ENCODE assay signal across 8 cellular contexts in the genomic region with DNA sequence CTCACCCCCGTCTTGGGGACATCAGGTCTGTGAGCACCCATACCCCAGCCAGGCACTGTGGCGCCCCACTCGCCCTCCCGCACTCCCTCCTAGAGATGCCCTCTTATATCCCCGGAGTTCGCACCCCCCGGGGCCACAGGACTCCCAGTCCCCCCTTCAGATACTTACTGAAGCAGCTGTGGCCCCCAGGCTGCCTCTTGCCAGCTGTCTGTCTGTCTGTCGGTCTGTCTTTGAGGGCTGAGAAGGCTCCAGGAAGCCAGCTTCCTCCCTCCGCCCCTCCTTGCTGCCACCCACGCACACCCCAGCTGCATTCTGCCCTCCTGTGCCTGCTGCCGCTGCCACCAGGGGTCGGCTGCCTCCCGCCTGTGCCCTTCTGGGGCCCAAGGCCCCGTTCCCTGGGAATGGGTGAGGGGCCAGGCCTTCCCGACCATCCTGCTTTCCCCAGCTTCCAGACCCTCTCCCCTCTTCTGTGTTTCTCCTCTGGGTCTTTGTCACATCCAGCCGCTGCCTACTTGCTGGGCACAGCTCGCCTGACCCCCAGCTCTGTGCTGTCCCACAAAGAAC. TPM values are rescaled to one million over a fixed set of nuclear protein-coding genes. Genes with fewer than 3 reads are reported as not detected.
DNase-seq lines count a peak whose midpoint lies in the region; ATAC-seq and TF ChIP-seq lines count a peak whose summit lies in the region.

A gene (minus strand): TSS at position 226 of the 564 bp plus-strand sequence. CDS start 1,200 bp downstream, outside the sequence.

- WGBS in H9 (ENCODE audit: extremely low coverage, insufficient read length, low lambda C conversion rate) = no CpG with 5 or more reads among the region's 17 CpGs
- 58 to 59% methylated on average over 17 of the region's 17 CpGs for WGBS in tibial nerve, 2 donors

- H2BK5ac ChIP-seq in H9 (ENCODE audit: insufficient read length, low read length) = no peak within 1 kb of the TSS

- peak within 1 kb of the TSS; percentile 29; the same call in 1 of the 2 replicates for H3K14ac ChIP-seq in H9 (ENCODE audit: insufficient read depth, low read length)

- TF ChIP-seq CTCF in H9 (conservative IDR thresholded peaks at IDR 0.05) = 0 out of 3 replicates have a peak, but pooled peaks have one; percentile 10
- TF ChIP-seq CTCF in tibial nerve (IDR thresholded peaks at IDR 0.05) = peak in 3 of 5 experiments; percentile 5 to 35 (median 18)

- H2BK12ac ChIP-seq in H9 (ENCODE audit: insufficient read length, low read depth, low read length) = no peak within 1 kb of the TSS

- peaks cover 28 to 47% of the 10 kb centered on the region in 2 experiments for H3K4me1 Mint-ChIP-seq in H9
- H3K4me1 Mint-ChIP-seq in naive thymus-derived CD4-positive, alpha-beta T cell = peaks cover 47 to 98% (median 82%) of the 10 kb centered on the region in 7 donors

- CTCF ChIA-PET in naive thymus-derived CD4-positive, alpha-beta T cell (lab: Charles Lee) = interaction anchor here (0.5 to 1.7 kb wide), 14 partner anchors 9 to 191 kb away, joined by 3 to 11 read pairs (median 4); no protein-coding TSS in a partner anchor

- H3K4me2 ChIP-seq in H9 (ENCODE audit: insufficient read depth, insufficient read length, low read length) = no peak within 1 kb of the TSS

- no peak for TF ChIP-seq EP300 in tibial nerve (IDR thresholded peaks at IDR 0.05)

- no peak within 1 kb of the TSS for H3K4ac ChIP-seq in H9 (ENCODE audit: low read depth, low read length)

- H3K18ac ChIP-seq in H9 (ENCODE audit: insufficient read length, low read depth, low read length) = peak within 1 kb of the TSS; percentile 21

- no peak within 1 kb of the TSS for H2AK5ac ChIP-seq in H9 (ENCODE audit: insufficient read length, low read length)

- peaks cover 0 to 26% (median 3%) of the 10 kb centered on the region in 3 experiments for H3K36me3 ChIP-seq in naive thymus-derived CD4-positive, alpha-beta T cell (ENCODE audit: control insufficient read depth in 2 of 3, insufficient read depth in 3 of 3, low read length in 3 of 3)
- H3K36me3 ChIP-seq in tibial nerve = no peaks in the 10 kb centered on the region

- peak; percentile 80 for ATAC-seq in naive thymus-derived CD4-positive, alpha-beta T cell
- no peak for ATAC-seq in HG02970 (IDR thresholded peaks at IDR 0.05; ENCODE audit: low FRiP score, unreplicated experiment)

- H3K23me2 ChIP-seq in H9 (ENCODE audit: insufficient read length, low read depth, low read length, poor library complexity, severe bottlenecking) = no peaks in the 10 kb centered on the region

- H3K56ac ChIP-seq in H9 (ENCODE audit: insufficient read length, low read depth, low read length) = no peak within 1 kb of the TSS

- H3K36me3 Mint-ChIP-seq in H9 (ENCODE audit: insufficient read depth in 1 of 3, low read depth in 3 of 3) = no peaks in the 10 kb centered on the region; a peak in 1 of 7 replicates
- H3K36me3 Mint-ChIP-seq in naive thymus-derived CD4-positive, alpha-beta T cell = peaks cover 0 to 30% (median 6%) of the 10 kb centered on the region in 5 donors

- H3K27me3 ChIP-seq in H9 (ENCODE audit: insufficient read depth, low read length) (no peaks in the 10 kb centered on the region; the same call in 1 of the 2 replicates), tibial nerve (no peaks in the 10 kb centered on the region)
- no peaks in the 10 kb centered on the region for H3K27me3 ChIP-seq in naive thymus-derived CD4-positive, alpha-beta T cell (ENCODE audit: control insufficient read depth in 2 of 2, insufficient read depth in 2 of 2, low read length in 2 of 2)

- intact Hi-C loops in naive thymus-derived CD4-positive, alpha-beta T cell (cut with micrococcal nuclease) = loop anchor here (1.0 to 10.0 kb wide), 10 partner anchors 16 to 1164 kb away; a partner anchor contains a TSS

- POLR2A ChIA-PET in naive thymus-derived CD4-positive, alpha-beta T cell (lab: Charles Lee) = interaction anchor here (0.9 to 4.3 kb wide), 4 partner anchors 8 to 1046 kb away, joined by 3 to 54 read pairs (median 4); a partner anchor contains a TSS

- no peak within 1 kb of the TSS for H2AFZ ChIP-seq in H9 (ENCODE audit: low read length)

- peak within 1 kb of the TSS in 2 of 3 experiments; percentile 40 to 59; a peak in 4 of 7 replicates for H3K27ac Mint-ChIP-seq in H9
- peak within 1 kb of the TSS; percentile 97 to 99 (median 98) for H3K27ac Mint-ChIP-seq in naive thymus-derived CD4-positive, alpha-beta T cell

- no peak within 1 kb of the TSS for H4K8ac ChIP-seq in H9 (replicated peaks; ENCODE audit: insufficient read length, low read depth, low read length)

- H4K91ac ChIP-seq in H9 (ENCODE audit: insufficient read length, low read depth, low read length) = no peak within 1 kb of the TSS

- no peaks in the 10 kb centered on the region for H3K79me1 ChIP-seq in H9 (ENCODE audit: insufficient read depth, low read depth, low read length, poor library complexity, severe bottlenecking)

- H3K9ac ChIP-seq in H9 (ENCODE audit: extremely low read depth, insufficient read length, low read length) = no peak within 1 kb of the TSS

- H3K9me3 ChIP-seq in H9 (ENCODE audit: control insufficient read depth, low read depth, low read length) (no peaks in the 10 kb centered on the region), tibial nerve (no peaks in the 10 kb centered on the region)
- no peaks in the 10 kb centered on the region for H3K9me3 ChIP-seq in naive thymus-derived CD4-positive, alpha-beta T cell (ENCODE audit: control insufficient read depth in 2 of 3, low read length in 3 of 3)

- no peak within 1 kb of the TSS for H4K5ac ChIP-seq in H9 (ENCODE audit: insufficient read length, low read depth, low read length)

- H3K4me3 ChIP-seq in naive thymus-derived CD4-positive, alpha-beta T cell (ENCODE audit: low read length) = peak within 1 kb of the TSS; percentile 98
- H3K4me3 ChIP-seq in tibial nerve = peak within 1 kb of the TSS in 3 of 4 donors; percentile 6 to 32 (median 32)

- no peaks in the 10 kb centered on the region for H3K9me3 Mint-ChIP-seq in H9
- H3K9me3 Mint-ChIP-seq in naive thymus-derived CD4-positive, alpha-beta T cell = no peaks in the 10 kb centered on the region

- H3K23ac ChIP-seq in H9 (ENCODE audit: insufficient read length, low read depth, low read length) = no peak within 1 kb of the TSS

- H3K4me1 ChIP-seq in H9 (ENCODE audit: insufficient read depth, low read length) = peaks cover 8% of the 10 kb centered on the region; the same call in 1 of the 2 replicates
- peaks cover 77 to 84% of the 10 kb centered on the region in 2 donors for H3K4me1 ChIP-seq in naive thymus-derived CD4-positive, alpha-beta T cell (ENCODE audit: control insufficient read depth in 2 of 2, insufficient read depth in 2 of 2, low read length in 2 of 2)
- peaks cover 0 to 50% (median 20%) of the 10 kb centered on the region in 4 donors for H3K4me1 ChIP-seq in tibial nerve

- no peak within 1 kb of the TSS; a peak in 2 of 5 replicates for H3K4me3 Mint-ChIP-seq in H9
- H3K4me3 Mint-ChIP-seq in naive thymus-derived CD4-positive, alpha-beta T cell = peak within 1 kb of the TSS; percentile 91 to 99 (median 98)

- H4K20me1 ChIP-seq in H9 (ENCODE audit: control insufficient read depth, insufficient read depth, insufficient read length) = no peaks in the 10 kb centered on the region

- H3K27ac ChIP-seq in H9 (ENCODE audit: insufficient read length, low read depth, low read length) (no peak within 1 kb of the TSS), tibial nerve (peak within 1 kb of the TSS in 2 of 4 donors; percentile 39 to 80)
- H3K27ac ChIP-seq in naive thymus-derived CD4-positive, alpha-beta T cell (ENCODE audit: low read depth, low read length) = peak within 1 kb of the TSS; percentile 90

- no peaks in the 10 kb centered on the region; the same call in 1 of the 2 replicates for H3K27me3 Mint-ChIP-seq in H9 (ENCODE audit: low read depth)
- H3K27me3 Mint-ChIP-seq in naive thymus-derived CD4-positive, alpha-beta T cell = no peaks in the 10 kb centered on the region

- TF ChIP-seq POLR2A in tibial nerve (IDR thresholded peaks at IDR 0.05) = no peak

- no peak within 1 kb of the TSS for H2BK15ac ChIP-seq in H9 (ENCODE audit: low read depth, low read length)

- H3T11ph ChIP-seq in H9 (ENCODE audit: low read length) = no peak within 1 kb of the TSS

- H2BK20ac ChIP-seq in H9 (ENCODE audit: low read depth, low read length, poor library complexity, severe bottlenecking) = no peak within 1 kb of the TSS

- H3K79me2 ChIP-seq in H9 (ENCODE audit: insufficient read depth, low read length) = no peaks in the 10 kb centered on the region

- no peak within 1 kb of the TSS for H2BK120ac ChIP-seq in H9 (ENCODE audit: low read depth, low read length, poor library complexity, severe bottlenecking)

- DNase-seq in DMS 273 treated with DMSO at 0.1 percent for 48 hours (lab: John Stamatoyannopoulos, UW) (peak; percentile 12), H9 (peak; percentile 28), SKM-1 (lab: John Stamatoyannopoulos, UW; ENCODE audit: unreplicated experiment) (peak; percentile 42), tibial nerve (ENCODE audit: low spot score in 2 of 2) (no peak), NCI-H82 (lab: John Stamatoyannopoulos, UW) (no peak)
- peak; percentile 77 for DNase-seq in activated gamma-delta T cell treated with anti-CD3 and anti-CD28 coated beads, Interleukin-2, amount 50 U/mL, for 16 hours (ENCODE audit: low read depth)
- DNase-seq in naive thymus-derived CD4-positive, alpha-beta T cell = peak; percentile 58 to 84 (median 80)

RNA-seq across cellular contexts. Expression of the gene that starts here (rescaled TPM):
- total RNA-seq in H9 (2021) = 0.22 and 0.72 TPM in 2 replicates
- 100 to 1,000 TPM in 2 of 5 experiments, 10 to 100 TPM in 3; 43.2 to 258 (median 97.0) TPM for total RNA-seq in naive thymus-derived CD4-positive, alpha-beta T cell
- polyA plus RNA-seq in naive thymus-derived CD4-positive, alpha-beta T cell = 10 to 100 TPM; 40.4 to 78.6 TPM
- 10 to 100 TPM in 1 of 4 donors, 1 to 10 TPM in 3; 1.2 to 13.8 (median 6.8) TPM for total RNA-seq in tibial nerve

Comparison
In these comparisons a context has a peak if more than half of its experiments do, and no peak if none do; other contexts are left out.
1. Peak in DNase-seq in H9; RNA of the gene not detected or under 1 TPM.
2. DNase-seq: peak in DMS 273 treated with DMSO at 0.1 percent for 48 hours (single experiment), SKM-1 (single experiment), activated gamma-delta T cell treated with anti-CD3 and anti-CD28 coated beads, Interleukin-2, amount 50 U/mL, for 16 hours (single experiment) and naive thymus-derived CD4-positive, alpha-beta T cell (9 of 9); none in tibial nerve (0 of 2) and NCI-H82 (single experiment).
3. H3K4me3 Mint-ChIP-seq: peak in naive thymus-derived CD4-positive, alpha-beta T cell (10 of 10); none in H9 (0 of 2).